ENCODE assay signal across 2 cellular contexts in the genomic region with DNA sequence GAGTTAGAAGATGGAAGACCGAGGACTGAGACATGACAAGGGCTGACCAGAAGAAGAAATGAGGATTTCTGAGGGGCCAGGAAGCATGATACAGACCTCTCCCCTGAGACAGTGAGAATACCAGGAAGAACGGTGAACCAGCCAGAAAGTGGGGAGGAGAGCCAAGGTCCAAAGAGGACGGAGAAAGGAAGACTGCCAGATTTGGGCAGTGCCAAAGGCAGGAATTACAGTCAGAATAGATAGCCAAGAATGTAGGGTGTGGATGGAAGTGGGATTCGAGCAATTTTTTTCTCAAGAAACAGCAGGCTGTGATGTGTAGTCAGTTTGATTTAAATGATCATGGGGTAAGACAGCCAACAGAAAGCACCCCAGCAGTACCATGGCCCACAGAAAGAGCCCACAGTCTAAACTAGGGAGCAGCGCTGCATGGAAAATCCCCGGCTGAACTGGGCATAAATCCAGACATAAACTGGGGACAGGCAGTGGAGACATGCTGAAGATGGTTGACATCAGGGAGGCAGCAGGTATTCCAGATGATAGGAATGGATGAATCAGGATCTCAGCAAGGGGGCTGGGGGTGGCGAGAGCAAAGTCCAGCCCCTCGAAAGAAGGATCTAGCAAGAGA.
A peak's percentile ranks its signal among the peaks of the same experiment; 100 is the strongest.
TF ChIP-seq lines count a peak whose summit lies in the region.

No MANE protein-coding gene starts in this region.

TF ChIP-seq in liver, 16 proteins besides CTCF, POLR2A, EP300 and RAD21:
- TF ChIP-seq, protein P1, sequence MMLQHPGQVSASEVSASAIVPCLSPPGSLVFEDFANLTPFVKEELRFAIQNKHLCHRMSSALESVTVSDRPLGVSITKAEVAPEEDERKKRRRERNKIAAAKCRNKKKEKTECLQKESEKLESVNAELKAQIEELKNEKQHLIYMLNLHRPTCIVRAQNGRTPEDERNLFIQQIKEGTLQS (IDR thresholded peaks at IDR 0.05) = no peak
- TF ChIP-seq FOXA1 (IDR thresholded peaks at IDR 0.05) = no peak
- TF ChIP-seq NR2F2 (IDR thresholded peaks at IDR 0.05) = no peak
- no peak for TF ChIP-seq TAF1 (conservative IDR thresholded peaks at IDR 0.05)
- no peak for TF ChIP-seq FOXA2 (IDR thresholded peaks at IDR 0.05)
- TF ChIP-seq JUND (IDR thresholded peaks at IDR 0.05) = no peak
- TF ChIP-seq, protein P2, sequence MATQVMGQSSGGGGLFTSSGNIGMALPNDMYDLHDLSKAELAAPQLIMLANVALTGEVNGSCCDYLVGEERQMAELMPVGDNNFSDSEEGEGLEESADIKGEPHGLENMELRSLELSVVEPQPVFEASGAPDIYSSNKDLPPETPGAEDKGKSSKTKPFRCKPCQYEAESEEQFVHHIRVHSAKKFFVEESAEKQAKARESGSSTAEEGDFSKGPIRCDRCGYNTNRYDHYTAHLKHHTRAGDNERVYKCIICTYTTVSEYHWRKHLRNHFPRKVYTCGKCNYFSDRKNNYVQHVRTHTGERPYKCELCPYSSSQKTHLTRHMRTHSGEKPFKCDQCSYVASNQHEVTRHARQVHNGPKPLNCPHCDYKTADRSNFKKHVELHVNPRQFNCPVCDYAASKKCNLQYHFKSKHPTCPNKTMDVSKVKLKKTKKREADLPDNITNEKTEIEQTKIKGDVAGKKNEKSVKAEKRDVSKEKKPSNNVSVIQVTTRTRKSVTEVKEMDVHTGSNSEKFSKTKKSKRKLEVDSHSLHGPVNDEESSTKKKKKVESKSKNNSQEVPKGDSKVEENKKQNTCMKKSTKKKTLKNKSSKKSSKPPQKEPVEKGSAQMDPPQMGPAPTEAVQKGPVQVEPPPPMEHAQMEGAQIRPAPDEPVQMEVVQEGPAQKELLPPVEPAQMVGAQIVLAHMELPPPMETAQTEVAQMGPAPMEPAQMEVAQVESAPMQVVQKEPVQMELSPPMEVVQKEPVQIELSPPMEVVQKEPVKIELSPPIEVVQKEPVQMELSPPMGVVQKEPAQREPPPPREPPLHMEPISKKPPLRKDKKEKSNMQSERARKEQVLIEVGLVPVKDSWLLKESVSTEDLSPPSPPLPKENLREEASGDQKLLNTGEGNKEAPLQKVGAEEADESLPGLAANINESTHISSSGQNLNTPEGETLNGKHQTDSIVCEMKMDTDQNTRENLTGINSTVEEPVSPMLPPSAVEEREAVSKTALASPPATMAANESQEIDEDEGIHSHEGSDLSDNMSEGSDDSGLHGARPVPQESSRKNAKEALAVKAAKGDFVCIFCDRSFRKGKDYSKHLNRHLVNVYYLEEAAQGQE (IDR thresholded peaks at IDR 0.05) = no peak
- peak; percentile 52 for TF ChIP-seq SP1 (IDR thresholded peaks at IDR 0.05)
- peak; percentile 76 to 82 for TF ChIP-seq HNF4A (conservative IDR thresholded peaks at IDR 0.05)
- TF ChIP-seq GABPA (IDR thresholded peaks at IDR 0.05 in 1 of 2, conservative IDR thresholded peaks at IDR 0.05 in 1 of 2) = no peak
- TF ChIP-seq EGR1 (IDR thresholded peaks at IDR 0.05; ENCODE audit: low read depth in 2 of 2) = no peak
- TF ChIP-seq, protein P3, sequence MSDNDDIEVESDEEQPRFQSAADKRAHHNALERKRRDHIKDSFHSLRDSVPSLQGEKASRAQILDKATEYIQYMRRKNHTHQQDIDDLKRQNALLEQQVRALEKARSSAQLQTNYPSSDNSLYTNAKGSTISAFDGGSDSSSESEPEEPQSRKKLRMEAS (IDR thresholded peaks at IDR 0.05) = no peak
- TF ChIP-seq RXRA (IDR thresholded peaks at IDR 0.05) = peak; percentile 56 to 69
- TF ChIP-seq YY1 (IDR thresholded peaks at IDR 0.05) = peak; percentile 10
- TF ChIP-seq, protein P4, sequence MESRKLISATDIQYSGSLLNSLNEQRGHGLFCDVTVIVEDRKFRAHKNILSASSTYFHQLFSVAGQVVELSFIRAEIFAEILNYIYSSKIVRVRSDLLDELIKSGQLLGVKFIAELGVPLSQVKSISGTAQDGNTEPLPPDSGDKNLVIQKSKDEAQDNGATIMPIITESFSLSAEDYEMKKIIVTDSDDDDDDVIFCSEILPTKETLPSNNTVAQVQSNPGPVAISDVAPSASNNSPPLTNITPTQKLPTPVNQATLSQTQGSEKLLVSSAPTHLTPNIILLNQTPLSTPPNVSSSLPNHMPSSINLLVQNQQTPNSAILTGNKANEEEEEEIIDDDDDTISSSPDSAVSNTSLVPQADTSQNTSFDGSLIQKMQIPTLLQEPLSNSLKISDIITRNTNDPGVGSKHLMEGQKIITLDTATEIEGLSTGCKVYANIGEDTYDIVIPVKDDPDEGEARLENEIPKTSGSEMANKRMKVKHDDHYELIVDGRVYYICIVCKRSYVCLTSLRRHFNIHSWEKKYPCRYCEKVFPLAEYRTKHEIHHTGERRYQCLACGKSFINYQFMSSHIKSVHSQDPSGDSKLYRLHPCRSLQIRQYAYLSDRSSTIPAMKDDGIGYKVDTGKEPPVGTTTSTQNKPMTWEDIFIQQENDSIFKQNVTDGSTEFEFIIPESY (IDR thresholded peaks at IDR 0.05) = no peak
- peak; percentile 27 for TF ChIP-seq HNF4G (IDR thresholded peaks at IDR 0.05)

TF ChIP-seq in HepG2, 621 proteins besides CTCF, POLR2A, EP300 and RAD21:
- TF ChIP-seq, protein P5, sequence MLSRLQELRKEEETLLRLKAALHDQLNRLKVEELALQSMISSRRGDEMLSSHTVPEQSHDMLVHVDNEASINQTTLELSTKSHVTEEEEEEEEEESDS (CRISPR knock-in tag; IDR thresholded peaks at IDR 0.05; ENCODE audit: borderline replicate concordance) = no peak
- TF ChIP-seq MAFK (conservative IDR thresholded peaks at IDR 0.05 in 1 of 2, IDR thresholded peaks at IDR 0.05 in 1 of 2; ENCODE audit: low read length in 2 of 2) (no peak), RFX3 (CRISPR knock-in tag; IDR thresholded peaks at IDR 0.05) (no peak), AHR (CRISPR knock-in tag; IDR thresholded peaks at IDR 0.05) (no peak)
